ENCODE assay signal across 9 cellular contexts in genomic region chr17:39688475-39688835, GRCh38. TPM values are rescaled to one million over a fixed set of nuclear protein-coding genes. Genes with fewer than 3 reads are reported as not detected.
DNase-seq lines count a peak whose midpoint lies in the region; ATAC-seq, FAIRE-seq and TF ChIP-seq lines count a peak whose summit lies in the region.
"Had no signal": no experiment of that assay in that cellular context is flagged by ENCODE, and none has a peak within 500 bp of the region (broad histone marks: within the 10 kb centered on the region; RNA-seq: fewer than 3 reads in every experiment).

No MANE protein-coding gene starts in this region.

- no peaks in the 10 kb centered on the region for H4K20me1 ChIP-seq in HepG2 (ENCODE audit: insufficient read depth, low read length)

- peak overlapping the region; percentile 98 for H3K4me3 Mint-ChIP-seq in activated T-cell treated with anti-CD3 and anti-CD28 coated beads, Interleukin-2, amount 50 U/mL, for 4 hours

- H3K4me2 ChIP-seq in HepG2 (ENCODE audit: low read depth, low read length), result peak overlapping the region; percentile 94

- no peak overlapping the region for H2AFZ ChIP-seq in HepG2 (ENCODE audit: low read length)

- H3K4me1 ChIP-seq in adrenal gland (replicated peaks in 1 of 2), result peaks cover 8 to 14% of the 10 kb centered on the region in 2 donors
- peaks cover 36% of the 10 kb centered on the region for H3K4me1 ChIP-seq in HepG2 (ENCODE audit: insufficient read depth, low read length)
- H3K4me1 ChIP-seq in transverse colon, result peaks cover 8 to 24% (median 18%) of the 10 kb centered on the region in 4 donors

- H3K36me3 ChIP-seq in adrenal gland (replicated peaks in 1 of 2) (no peaks in the 10 kb centered on the region), HepG2 (replicated peaks in 1 of 2; ENCODE audit: control insufficient read depth in 1 of 2, insufficient read depth in 2 of 2, low read length in 2 of 2) (peaks cover 0 to 2% of the 10 kb centered on the region in 2 experiments; a peak in 2 of 5 replicates), transverse colon (peaks cover 0 to 7% (median 0%) of the 10 kb centered on the region in 4 donors)

- no peak for TF ChIP-seq RAD21 in HepG2 (CRISPR knock-in tag; IDR thresholded peaks at IDR 0.05)

- CTCF ChIA-PET in HepG2 (lab: Yijun Ruan, JAX; ENCODE audit: low intra/inter-chr PET ratio, low total read pairs), result interaction anchor here (0.6 kb wide), 1 partner anchor 33 kb away, joined by 4 read pairs; no protein-coding TSS in a partner anchor

- TF ChIP-seq EP300 in HepG2 (IDR thresholded peaks at IDR 0.05; ENCODE audit: low read depth in 2 of 2, low read length in 2 of 2), result no peak
- no peak for TF ChIP-seq EP300 in HepG2 (CRISPR knock-in tag; IDR thresholded peaks at IDR 0.05; ENCODE audit: borderline replicate concordance)
- TF ChIP-seq EP300 in transverse colon (IDR thresholded peaks at IDR 0.05; ENCODE audit: low read depth), result no peak

- H3K9me3 ChIP-seq in adrenal gland (replicated peaks in 1 of 3), result no peaks in the 10 kb centered on the region
- H3K9me3 ChIP-seq in HepG2 (ENCODE audit: low read length), result no peaks in the 10 kb centered on the region
- no peaks in the 10 kb centered on the region for H3K9me3 ChIP-seq in transverse colon

- no peaks in the 10 kb centered on the region for H3K27me3 ChIP-seq in adrenal gland
- no peaks in the 10 kb centered on the region; a peak in 1 of 5 replicates for H3K27me3 ChIP-seq in HepG2 (ENCODE audit: control insufficient read depth in 1 of 2, insufficient read depth in 2 of 2, low read length in 2 of 2)
- no peaks in the 10 kb centered on the region for H3K27me3 ChIP-seq in transverse colon

- peaks cover 23% of the 10 kb centered on the region for H3K4me1 Mint-ChIP-seq in activated T-cell treated with anti-CD3 and anti-CD28 coated beads, Interleukin-2, amount 50 U/mL, for 4 hours (ENCODE audit: low read depth)

- intact Hi-C loops in adrenal gland (cut with DNase I) (no loop called here), HepG2 (cut with micrococcal nuclease; ENCODE audit: unreplicated experiment) (no loop called here), transverse colon (cut with DNase I; ENCODE audit: low total_unique reads) (no loop called here)

- TF ChIP-seq CTCF in adrenal gland (IDR thresholded peaks at IDR 0.05), result no peak
- TF ChIP-seq CTCF in HepG2 (CRISPR knock-in tag; IDR thresholded peaks at IDR 0.05), result no peak
- TF ChIP-seq CTCF in transverse colon (IDR thresholded peaks at IDR 0.05), result no peak

- in situ Hi-C loops in HepG2 (cut with HindIII; ENCODE audit: extremely low pct_ligation_motif_present, low pct_unique_long_range_greater_than_20kb) (no loop called here), transverse colon (cut with MboI; ENCODE audit: low pct_ligation_motif_present in 1 of 4, low pct_unique_long_range_greater_than_20kb in 1 of 4, low sequenced_read_pairs in 3 of 4) (no loop called here)

- peaks cover 11% of the 10 kb centered on the region for H3K36me3 Mint-ChIP-seq in activated T-cell treated with anti-CD3 and anti-CD28 coated beads, Interleukin-2, amount 50 U/mL, for 4 hours (ENCODE audit: insufficient read depth)

- POLR2A ChIA-PET in HepG2 (lab: Yijun Ruan, JAX), result interaction anchor here (0.9 to 4.9 kb wide), 17 partner anchors 8 to 488 kb away, joined by 3 to 118 read pairs (median 7); partner anchors contain the start of genes CDK12, ERBB2, MIEN1 and PNMT

- H3K9me3 Mint-ChIP-seq in activated T-cell treated with anti-CD3 and anti-CD28 coated beads, Interleukin-2, amount 50 U/mL, for 4 hours, result no peaks in the 10 kb centered on the region

- H3K27ac ChIP-seq in adrenal gland, result peak overlapping the region in 2 of 5 donors; percentile 54 to 93
- peak overlapping the region; percentile 88 for H3K27ac ChIP-seq in HepG2 (ENCODE audit: extremely low read length, insufficient read depth, low read length)
- H3K27ac ChIP-seq in transverse colon, result peak overlapping the region; percentile 88 to 94 (median 93)

- H3K27me3 Mint-ChIP-seq in activated T-cell treated with anti-CD3 and anti-CD28 coated beads, Interleukin-2, amount 50 U/mL, for 4 hours (ENCODE audit: low read depth), result no peaks in the 10 kb centered on the region

- 14 to 19% (median 17%) methylated on average over 6 of the region's 6 CpGs for WGBS in adrenal gland, 4 donors
- WGBS in HepG2 (ENCODE audit: low lambda C conversion rate), result 5% methylated on average over 6 of the region's 6 CpGs
- WGBS in transverse colon (ENCODE audit: low coverage in 1 of 2), 2 donors, result 15 to 17% methylated on average over 6 of the region's 6 CpGs

- FAIRE-seq in HepG2 (lab: Jason Lieb, UNC), result no peak
- no peak for FAIRE-seq in urothelium cell line (lab: Jason Lieb, UNC)

- ATAC-seq in activated T-cell treated with anti-CD3 and anti-CD28 coated beads, Interleukin-2, amount 50 U/mL, for 4 hours, result no peak
- peak; percentile 20 for ATAC-seq in HepG2

- no peaks in the 10 kb centered on the region for H3K79me2 ChIP-seq in HepG2 (ENCODE audit: insufficient read depth, low read length)

- H3K4me3 ChIP-seq in adrenal gland, result peak overlapping the region in 3 of 4 donors; percentile 27 to 66 (median 44)
- H3K4me3 ChIP-seq in HepG2 (replicated peaks in 1 of 3; ENCODE audit: insufficient read depth in 1 of 3, low read depth in 2 of 3, low read length in 3 of 3), result peak overlapping the region; percentile 72 to 76 (median 74)
- peak overlapping the region; percentile 39 to 86 (median 66) for H3K4me3 ChIP-seq in transverse colon

- BruUV-seq in HepG2 (replicated peaks; lab: Mats Ljungman, UMichigan), result no TSS peak

- H3K9ac ChIP-seq in HepG2 (ENCODE audit: insufficient read depth, low read depth, low read length), result peak overlapping the region; percentile 83

- TF ChIP-seq POLR2A in adrenal gland (IDR thresholded peaks at IDR 0.05), result no peak
- 0 out of 4 replicates have a peak, but pooled peaks of 1 of the 2 experiments have one; percentile 12 for TF ChIP-seq POLR2A in HepG2 (IDR thresholded peaks at IDR 0.05; ENCODE audit: insufficient read depth in 1 of 2, low read depth in 2 of 2, low read length in 2 of 2)
- no peak for TF ChIP-seq POLR2A in transverse colon (IDR thresholded peaks at IDR 0.05)

- DNase-seq in activated T-cell treated with anti-CD3 and anti-CD28 coated beads, Interleukin-2, amount 50 U/mL, for 4 hours, result no peak
- DNase-seq in activated T-cell treated with anti-CD3 and anti-CD28 coated beads for 4 hours, result no peak
- DNase-seq in adrenal gland, result no peak
- no peak for DNase-seq in HepG2 (ENCODE audit: low spot score)
- no peak for DNase-seq in transverse colon
- DNase-seq in urothelium cell line (ENCODE audit: low spot score), result no peak
- DNase-seq in putamen (ENCODE audit: low spot score), result no peak
- DNase-seq in SHP77 treated with DMSO at 0.1 percent for 48 hours (lab: John Stamatoyannopoulos, UW), result no peak

RNA-seq across cellular contexts. Expression of gene PGAP3, which starts 0.6 kb away (rescaled TPM):
- 10 to 100 TPM; 14.6 to 16.5 (median 16.3) TPM for total RNA-seq in activated T-cell treated with anti-CD3 and anti-CD28 coated beads, Interleukin-2, amount 50 U/mL, for 4 hours
- total RNA-seq in adrenal gland (10 to 100 TPM; 19.3 to 35.1 (median 22.8) TPM), HepG2 (2016; rRNA removed; fragmentation: Illumina TruSeq; extraction: Trizol) (5.1 and 11.9 TPM in 2 replicates), transverse colon (10 to 100 TPM; 19.9 to 82.6 (median 46.2) TPM)
- polyA plus RNA-seq in adrenal gland (10 to 100 TPM in 2 of 3 donors, 1 to 10 TPM in 1; 7.6 to 24.2 (median 23.0) TPM), HepG2 (2011; rRNA removed) (14.6 and 21.2 TPM in 2 replicates)
- total RNA-seq in HepG2 (2016; cell fraction: cytosol; rRNA removed; fragmentation: Illumina TruSeq; extraction: Trizol; ENCODE audit: low read depth), result 1.1 and 1.5 TPM in 2 replicates
- 3.5 and 11.4 TPM in 2 replicates for total RNA-seq in HepG2 (2016; cell fraction: insoluble cytoplasmic fraction; rRNA removed; fragmentation: Illumina TruSeq; extraction: Trizol)
- 3.2 and 3.3 TPM in 2 replicates for total RNA-seq in HepG2 (2016; cell fraction: membrane; rRNA removed; fragmentation: Illumina TruSeq; extraction: Trizol)
- 11.6 and 12.8 TPM in 2 replicates for total RNA-seq in HepG2 (2016; cell fraction: nucleus; rRNA removed; fragmentation: Illumina TruSeq; extraction: Trizol)
- polyA plus RNA-seq in HepG2 (2011; cell fraction: cytosol; rRNA removed), result 9.7 and 10.8 TPM in 2 replicates
- polyA plus RNA-seq in HepG2 (2011; cell fraction: nucleus; rRNA removed), result 53.0 and 67.8 TPM in 2 replicates
- 9.1 and 10.3 TPM in 2 replicates for polyA plus RNA-seq in HepG2 (2012)
- polyA plus RNA-seq in HepG2 (2016; cell fraction: cytosol; fragmentation: Illumina TruSeq; extraction: Trizol; ENCODE audit: low read depth), result 0.93 and 0.97 TPM in 2 replicates
- 4.1 and 5.4 TPM in 2 replicates for polyA plus RNA-seq in HepG2 (2016; cell fraction: insoluble cytoplasmic fraction; fragmentation: Illumina TruSeq; extraction: Trizol; ENCODE audit: low read depth)
- 2.1 and 2.4 TPM in 2 replicates for polyA plus RNA-seq in HepG2 (2016; cell fraction: membrane; fragmentation: Illumina TruSeq; extraction: Trizol; ENCODE audit: low read depth)
- 23.4 and 28.3 TPM in 2 replicates for polyA plus RNA-seq in HepG2 (2016; cell fraction: nucleus; fragmentation: Illumina TruSeq; extraction: Trizol; ENCODE audit: insufficient read depth, low read depth)
- 12.0 and 44.9 TPM in 2 replicates for polyA minus RNA-seq in HepG2 (2011; rRNA and poly(A)+ RNA removed; ENCODE audit: low replicate concordance)
- 5.6 and 8.2 TPM in 2 replicates for polyA minus RNA-seq in HepG2 (2011; cell fraction: cytosol; rRNA and poly(A)+ RNA removed)
- polyA minus RNA-seq in HepG2 (2011; cell fraction: nucleus; rRNA and poly(A)+ RNA removed), result 8.2 and 9.7 TPM in 2 replicates

RNA-seq across cellular contexts. Expression of gene ERBB2, which starts 11.4 kb away (rescaled TPM):
- total RNA-seq in activated T-cell treated with anti-CD3 and anti-CD28 coated beads, Interleukin-2, amount 50 U/mL, for 4 hours, result 1 to 10 TPM; 2.3 to 3.4 (median 2.9) TPM
- total RNA-seq in adrenal gland (10 to 100 TPM in 6 of 8 donors, 1 to 10 TPM in 2; 7.4 to 16.9 (median 12.4) TPM), HepG2 (2016; rRNA removed; fragmentation: Illumina TruSeq; extraction: Trizol) (30.2 and 64.1 TPM in 2 replicates), transverse colon (100 to 1,000 TPM; 175 to 439 (median 234) TPM)
- polyA plus RNA-seq in adrenal gland (10 to 100 TPM in 1 of 3 donors, 1 to 10 TPM in 2; 4.8 to 12.3 (median 8.3) TPM), HepG2 (2011; rRNA removed) (57.7 and 77.7 TPM in 2 replicates)
- 29.4 and 32.0 TPM in 2 replicates for total RNA-seq in HepG2 (2016; cell fraction: cytosol; rRNA removed; fragmentation: Illumina TruSeq; extraction: Trizol; ENCODE audit: low read depth)
- total RNA-seq in HepG2 (2016; cell fraction: insoluble cytoplasmic fraction; rRNA removed; fragmentation: Illumina TruSeq; extraction: Trizol), result 24.5 and 63.0 TPM in 2 replicates
- 21.8 and 22.8 TPM in 2 replicates for total RNA-seq in HepG2 (2016; cell fraction: membrane; rRNA removed; fragmentation: Illumina TruSeq; extraction: Trizol)
- total RNA-seq in HepG2 (2016; cell fraction: nucleus; rRNA removed; fragmentation: Illumina TruSeq; extraction: Trizol), result 81.6 and 99.0 TPM in 2 replicates
- polyA plus RNA-seq in HepG2 (2011; cell fraction: cytosol; rRNA removed), result 36.7 and 42.6 TPM in 2 replicates
- polyA plus RNA-seq in HepG2 (2011; cell fraction: nucleus; rRNA removed), result 210 and 211 TPM in 2 replicates
- 69.2 and 69.6 TPM in 2 replicates for polyA plus RNA-seq in HepG2 (2012)
- polyA plus RNA-seq in HepG2 (2016; cell fraction: cytosol; fragmentation: Illumina TruSeq; extraction: Trizol; ENCODE audit: low read depth), result 4.2 and 4.3 TPM in 2 replicates
- polyA plus RNA-seq in HepG2 (2016; cell fraction: insoluble cytoplasmic fraction; fragmentation: Illumina TruSeq; extraction: Trizol; ENCODE audit: low read depth), result 25.3 and 32.1 TPM in 2 replicates
- polyA plus RNA-seq in HepG2 (2016; cell fraction: membrane; fragmentation: Illumina TruSeq; extraction: Trizol; ENCODE audit: low read depth), result 8.5 and 9.9 TPM in 2 replicates
- polyA plus RNA-seq in HepG2 (2016; cell fraction: nucleus; fragmentation: Illumina TruSeq; extraction: Trizol; ENCODE audit: insufficient read depth, low read depth), result 149 and 153 TPM in 2 replicates
- polyA minus RNA-seq in HepG2 (2011; rRNA and poly(A)+ RNA removed; ENCODE audit: low replicate concordance), result 39.8 and 292 TPM in 2 replicates
- 52.4 and 60.7 TPM in 2 replicates for polyA minus RNA-seq in HepG2 (2011; cell fraction: cytosol; rRNA and poly(A)+ RNA removed)
- 58.8 and 83.7 TPM in 2 replicates for polyA minus RNA-seq in HepG2 (2011; cell fraction: nucleus; rRNA and poly(A)+ RNA removed)

RNA-seq across cellular contexts. Expression of gene PNMT, which starts 20.2 kb away (rescaled TPM):
- total RNA-seq in activated T-cell treated with anti-CD3 and anti-CD28 coated beads, Interleukin-2, amount 50 U/mL, for 4 hours, result not detected
- total RNA-seq in adrenal gland (100 to 1,000 TPM in 3 of 8 donors, 10 to 100 TPM in 1, 1 to 10 TPM in 2, under 1 TPM in 1, not detected in 1; 0.47 to 366 (median 11.4) TPM), HepG2 (2016; rRNA removed; fragmentation: Illumina TruSeq; extraction: Trizol) (not detected in 2 replicates), transverse colon (10 to 100 TPM in 1 of 4 donors, 1 to 10 TPM in 2, under 1 TPM in 1; 0.80 to 48.3 (median 1.3) TPM)
- polyA plus RNA-seq in adrenal gland (100 to 1,000 TPM; 185 to 593 (median 477) TPM), HepG2 (2011; rRNA removed) (0.22 and 0.25 TPM in 2 replicates)
- total RNA-seq in HepG2 (2016; cell fraction: cytosol; rRNA removed; fragmentation: Illumina TruSeq; extraction: Trizol; ENCODE audit: low read depth), result not detected in 2 replicates
- not detected in 2 replicates for total RNA-seq in HepG2 (2016; cell fraction: insoluble cytoplasmic fraction; rRNA removed; fragmentation: Illumina TruSeq; extraction: Trizol)
- total RNA-seq in HepG2 (2016; cell fraction: membrane; rRNA removed; fragmentation: Illumina TruSeq; extraction: Trizol), result 0.17 TPM in 1 of 2 replicates, not detected in the other
- not detected in 2 replicates for total RNA-seq in HepG2 (2016; cell fraction: nucleus; rRNA removed; fragmentation: Illumina TruSeq; extraction: Trizol)
- 0.08 and 0.13 TPM in 2 replicates for polyA plus RNA-seq in HepG2 (2011; cell fraction: cytosol; rRNA removed)
- 0.56 and 0.71 TPM in 2 replicates for polyA plus RNA-seq in HepG2 (2011; cell fraction: nucleus; rRNA removed)
- 0.31 TPM in 1 of 2 replicates, not detected in the other for polyA plus RNA-seq in HepG2 (2012)
- polyA plus RNA-seq in HepG2 (2016; cell fraction: cytosol; fragmentation: Illumina TruSeq; extraction: Trizol; ENCODE audit: low read depth), result 0.11 TPM in 1 of 2 replicates, not detected in the other
- polyA plus RNA-seq in HepG2 (2016; cell fraction: insoluble cytoplasmic fraction; fragmentation: Illumina TruSeq; extraction: Trizol; ENCODE audit: low read depth), result not detected in 2 replicates
- 0.15 TPM in 1 of 2 replicates, not detected in the other for polyA plus RNA-seq in HepG2 (2016; cell fraction: membrane; fragmentation: Illumina TruSeq; extraction: Trizol; ENCODE audit: low read depth)
- polyA plus RNA-seq in HepG2 (2016; cell fraction: nucleus; fragmentation: Illumina TruSeq; extraction: Trizol; ENCODE audit: insufficient read depth, low read depth), result not detected in 2 replicates
- not detected in 2 replicates for polyA minus RNA-seq in HepG2 (2011; rRNA and poly(A)+ RNA removed; ENCODE audit: low replicate concordance)
- not detected in 2 replicates for polyA minus RNA-seq in HepG2 (2011; cell fraction: cytosol; rRNA and poly(A)+ RNA removed)
- not detected in 2 replicates for polyA minus RNA-seq in HepG2 (2011; cell fraction: nucleus; rRNA and poly(A)+ RNA removed)
- total RNA-seq: T-helper 2 cell treated with Interferon-gamma antibody and Interleukin-4, amounts not matched to agents 100 ng/mL and 5 ng/mL, for 36 hours had no signal

RNA-seq across cellular contexts. Expression of gene TCAP, which starts 23.3 kb away (rescaled TPM):
- 1 to 10 TPM in 2 of 3 donors, under 1 TPM in 1; 0.73 to 1.4 (median 1.4) TPM for total RNA-seq in activated T-cell treated with anti-CD3 and anti-CD28 coated beads, Interleukin-2, amount 50 U/mL, for 4 hours
- 10 to 100 TPM in 1 of 8 donors, 1 to 10 TPM in 4, under 1 TPM in 2, not detected in 1; 0.78 to 13.6 (median 1.5) TPM for total RNA-seq in adrenal gland
- 10 to 100 TPM in 1 of 3 donors, 1 to 10 TPM in 1, under 1 TPM in 1; 0.92 to 13.4 (median 2.9) TPM for polyA plus RNA-seq in adrenal gland
- 0.14 and 0.24 TPM in 2 replicates for total RNA-seq in HepG2 (2016; rRNA removed; fragmentation: Illumina TruSeq; extraction: Trizol)
- total RNA-seq in HepG2 (2016; cell fraction: cytosol; rRNA removed; fragmentation: Illumina TruSeq; extraction: Trizol; ENCODE audit: low read depth), result not detected in 2 replicates
- total RNA-seq in HepG2 (2016; cell fraction: insoluble cytoplasmic fraction; rRNA removed; fragmentation: Illumina TruSeq; extraction: Trizol), result 0.26 TPM in 1 of 2 replicates, not detected in the other
- 0.06 TPM in 1 of 2 replicates, not detected in the other for total RNA-seq in HepG2 (2016; cell fraction: membrane; rRNA removed; fragmentation: Illumina TruSeq; extraction: Trizol)
- total RNA-seq in HepG2 (2016; cell fraction: nucleus; rRNA removed; fragmentation: Illumina TruSeq; extraction: Trizol), result 0.56 and 0.84 TPM in 2 replicates
- polyA plus RNA-seq in HepG2 (2011; rRNA removed), result 0.65 and 0.84 TPM in 2 replicates
- polyA plus RNA-seq in HepG2 (2011; cell fraction: cytosol; rRNA removed), result 0.15 and 0.35 TPM in 2 replicates
- polyA plus RNA-seq in HepG2 (2011; cell fraction: nucleus; rRNA removed), result 6.0 and 8.8 TPM in 2 replicates
- 0.43 and 2.1 TPM in 2 replicates for polyA plus RNA-seq in HepG2 (2012)
- not detected in 2 replicates for polyA plus RNA-seq in HepG2 (2016; cell fraction: cytosol; fragmentation: Illumina TruSeq; extraction: Trizol; ENCODE audit: low read depth)
- polyA plus RNA-seq in HepG2 (2016; cell fraction: insoluble cytoplasmic fraction; fragmentation: Illumina TruSeq; extraction: Trizol; ENCODE audit: low read depth), result 0.19 TPM in 1 of 2 replicates, not detected in the other
- polyA plus RNA-seq in HepG2 (2016; cell fraction: membrane; fragmentation: Illumina TruSeq; extraction: Trizol; ENCODE audit: low read depth), result not detected in 2 replicates
- polyA plus RNA-seq in HepG2 (2016; cell fraction: nucleus; fragmentation: Illumina TruSeq; extraction: Trizol; ENCODE audit: insufficient read depth, low read depth), result 0.51 and 0.85 TPM in 2 replicates
- 2.2 and 2.6 TPM in 2 replicates for polyA minus RNA-seq in HepG2 (2011; rRNA and poly(A)+ RNA removed; ENCODE audit: low replicate concordance)
- polyA minus RNA-seq in HepG2 (2011; cell fraction: cytosol; rRNA and poly(A)+ RNA removed), result not detected in 2 replicates
- polyA minus RNA-seq in HepG2 (2011; cell fraction: nucleus; rRNA and poly(A)+ RNA removed), result 3.0 and 4.0 TPM in 2 replicates
- 1 to 10 TPM in 1 of 4 donors, under 1 TPM in 1, not detected in 2; 0.64 to 1.9 TPM for total RNA-seq in transverse colon

RNA-seq across cellular contexts. Expression of gene MIEN1, which starts 41.9 kb away (rescaled TPM):
- 10 to 100 TPM; 43.2 to 48.6 (median 45.7) TPM for total RNA-seq in activated T-cell treated with anti-CD3 and anti-CD28 coated beads, Interleukin-2, amount 50 U/mL, for 4 hours
- total RNA-seq in adrenal gland (100 to 1,000 TPM in 1 of 8 donors, 10 to 100 TPM in 7; 41.9 to 210 (median 46.7) TPM), HepG2 (2016; rRNA removed; fragmentation: Illumina TruSeq; extraction: Trizol) (40.6 and 48.6 TPM in 2 replicates), transverse colon (100 to 1,000 TPM in 3 of 4 donors, 10 to 100 TPM in 1; 99.3 to 215 (median 109) TPM)
- polyA plus RNA-seq in adrenal gland (100 to 1,000 TPM in 2 of 3 donors, 10 to 100 TPM in 1; 79.9 to 130 (median 108) TPM), HepG2 (2011; rRNA removed) (56.6 and 68.2 TPM in 2 replicates)
- 50.1 and 73.7 TPM in 2 replicates for total RNA-seq in HepG2 (2016; cell fraction: cytosol; rRNA removed; fragmentation: Illumina TruSeq; extraction: Trizol; ENCODE audit: low read depth)
- 43.9 and 49.0 TPM in 2 replicates for total RNA-seq in HepG2 (2016; cell fraction: insoluble cytoplasmic fraction; rRNA removed; fragmentation: Illumina TruSeq; extraction: Trizol)
- 66.3 and 82.4 TPM in 2 replicates for total RNA-seq in HepG2 (2016; cell fraction: membrane; rRNA removed; fragmentation: Illumina TruSeq; extraction: Trizol)
- total RNA-seq in HepG2 (2016; cell fraction: nucleus; rRNA removed; fragmentation: Illumina TruSeq; extraction: Trizol), result 18.4 and 23.7 TPM in 2 replicates
- 62.1 and 67.0 TPM in 2 replicates for polyA plus RNA-seq in HepG2 (2011; cell fraction: cytosol; rRNA removed)
- polyA plus RNA-seq in HepG2 (2011; cell fraction: nucleus; rRNA removed), result 27.3 and 39.8 TPM in 2 replicates
- 38.6 and 44.5 TPM in 2 replicates for polyA plus RNA-seq in HepG2 (2012)
- 106 and 131 TPM in 2 replicates for polyA plus RNA-seq in HepG2 (2016; cell fraction: cytosol; fragmentation: Illumina TruSeq; extraction: Trizol; ENCODE audit: low read depth)
- 73.3 and 81.4 TPM in 2 replicates for polyA plus RNA-seq in HepG2 (2016; cell fraction: insoluble cytoplasmic fraction; fragmentation: Illumina TruSeq; extraction: Trizol; ENCODE audit: low read depth)
- polyA plus RNA-seq in HepG2 (2016; cell fraction: membrane; fragmentation: Illumina TruSeq; extraction: Trizol; ENCODE audit: low read depth), result 100 and 131 TPM in 2 replicates
- 45.4 and 54.1 TPM in 2 replicates for polyA plus RNA-seq in HepG2 (2016; cell fraction: nucleus; fragmentation: Illumina TruSeq; extraction: Trizol; ENCODE audit: insufficient read depth, low read depth)
- polyA minus RNA-seq in HepG2 (2011; rRNA and poly(A)+ RNA removed; ENCODE audit: low replicate concordance), result 30.0 and 48.1 TPM in 2 replicates
- polyA minus RNA-seq in HepG2 (2011; cell fraction: cytosol; rRNA and poly(A)+ RNA removed), result 11.5 and 16.0 TPM in 2 replicates
- 10.6 and 14.7 TPM in 2 replicates for polyA minus RNA-seq in HepG2 (2011; cell fraction: nucleus; rRNA and poly(A)+ RNA removed)
